1 cellular context compared by ENCODE assay signal in the genomic region with DNA sequence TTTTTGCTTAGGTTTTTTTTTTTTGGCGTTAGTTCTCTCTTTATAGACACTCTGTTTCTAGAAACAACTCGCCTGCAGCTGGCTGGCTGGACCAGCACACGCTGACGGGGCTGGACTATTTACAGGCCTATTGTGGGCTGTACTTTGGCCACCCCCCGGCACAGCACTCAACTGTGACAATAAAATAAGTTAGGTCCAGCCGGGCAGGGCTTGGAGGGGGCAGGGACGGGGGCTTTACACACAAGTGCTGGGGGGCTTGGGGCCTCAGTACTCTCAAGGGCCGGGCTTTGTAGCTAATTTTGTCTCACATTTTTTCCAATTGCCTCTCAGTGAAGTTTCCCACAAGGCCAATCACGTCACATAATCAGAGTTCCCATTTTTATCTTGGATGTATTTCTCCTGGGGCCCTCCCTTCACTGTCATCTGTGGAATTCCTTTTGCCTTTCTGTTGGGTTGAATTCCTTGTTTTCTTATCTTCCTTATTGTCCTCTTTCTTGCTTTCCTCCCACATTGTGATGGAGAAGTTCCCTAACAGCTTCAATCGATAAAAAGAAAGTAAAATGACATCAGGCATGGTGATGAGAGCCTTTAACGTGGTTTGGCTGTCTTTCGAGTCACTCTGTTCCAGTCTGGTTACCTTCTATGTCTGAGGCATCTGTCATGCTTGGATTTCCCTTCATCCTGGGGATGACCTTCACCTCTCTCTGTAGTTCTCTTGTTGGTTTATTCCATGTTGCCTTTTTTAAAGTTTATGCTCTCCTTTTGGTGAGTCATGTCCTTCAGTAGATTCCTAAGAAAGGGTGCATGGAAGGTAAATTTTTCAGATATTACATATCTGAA.
TF ChIP-seq lines count a peak whose summit lies in the region.

No MANE protein-coding gene starts in this region.

TF ChIP-seq in GM23338, 12 proteins besides CTCF, POLR2A, EP300 and RAD21 (continued from another document):
- TF ChIP-seq, protein P1, sequence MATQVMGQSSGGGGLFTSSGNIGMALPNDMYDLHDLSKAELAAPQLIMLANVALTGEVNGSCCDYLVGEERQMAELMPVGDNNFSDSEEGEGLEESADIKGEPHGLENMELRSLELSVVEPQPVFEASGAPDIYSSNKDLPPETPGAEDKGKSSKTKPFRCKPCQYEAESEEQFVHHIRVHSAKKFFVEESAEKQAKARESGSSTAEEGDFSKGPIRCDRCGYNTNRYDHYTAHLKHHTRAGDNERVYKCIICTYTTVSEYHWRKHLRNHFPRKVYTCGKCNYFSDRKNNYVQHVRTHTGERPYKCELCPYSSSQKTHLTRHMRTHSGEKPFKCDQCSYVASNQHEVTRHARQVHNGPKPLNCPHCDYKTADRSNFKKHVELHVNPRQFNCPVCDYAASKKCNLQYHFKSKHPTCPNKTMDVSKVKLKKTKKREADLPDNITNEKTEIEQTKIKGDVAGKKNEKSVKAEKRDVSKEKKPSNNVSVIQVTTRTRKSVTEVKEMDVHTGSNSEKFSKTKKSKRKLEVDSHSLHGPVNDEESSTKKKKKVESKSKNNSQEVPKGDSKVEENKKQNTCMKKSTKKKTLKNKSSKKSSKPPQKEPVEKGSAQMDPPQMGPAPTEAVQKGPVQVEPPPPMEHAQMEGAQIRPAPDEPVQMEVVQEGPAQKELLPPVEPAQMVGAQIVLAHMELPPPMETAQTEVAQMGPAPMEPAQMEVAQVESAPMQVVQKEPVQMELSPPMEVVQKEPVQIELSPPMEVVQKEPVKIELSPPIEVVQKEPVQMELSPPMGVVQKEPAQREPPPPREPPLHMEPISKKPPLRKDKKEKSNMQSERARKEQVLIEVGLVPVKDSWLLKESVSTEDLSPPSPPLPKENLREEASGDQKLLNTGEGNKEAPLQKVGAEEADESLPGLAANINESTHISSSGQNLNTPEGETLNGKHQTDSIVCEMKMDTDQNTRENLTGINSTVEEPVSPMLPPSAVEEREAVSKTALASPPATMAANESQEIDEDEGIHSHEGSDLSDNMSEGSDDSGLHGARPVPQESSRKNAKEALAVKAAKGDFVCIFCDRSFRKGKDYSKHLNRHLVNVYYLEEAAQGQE (IDR thresholded peaks at IDR 0.05; ENCODE audit: unreplicated experiment), result no peak
- TF ChIP-seq EZH2 (IDR thresholded peaks at IDR 0.05; ENCODE audit: low read depth, unreplicated experiment), result no peak
TF ChIP-seq in GM23338: peak in this region for 0.
